ENCODE assay signal across 21 cellular contexts in genomic region chr4:129972257-129972656, GRCh38.
DNase-seq lines count a peak whose midpoint lies in the region; ATAC-seq, FAIRE-seq and TF ChIP-seq lines count a peak whose summit lies in the region.
"Had no signal": no experiment of that assay in that cellular context is flagged by ENCODE, and none has a peak within 500 bp of the region (broad histone marks: within the 10 kb centered on the region; RNA-seq: fewer than 3 reads in every experiment).

No MANE protein-coding gene starts in this region.

- H3K79me2 ChIP-seq in HepG2 (ENCODE audit: insufficient read depth, low read length): no peaks in the 10 kb centered on the region

- TF ChIP-seq POLR2A in HepG2 (IDR thresholded peaks at IDR 0.05; ENCODE audit: insufficient read depth in 1 of 2, low read depth in 2 of 2, low read length in 2 of 2) (no peak), thyroid gland (IDR thresholded peaks at IDR 0.05) (no peak)

- no peak for TF ChIP-seq CTCF in WTC11 (IDR thresholded peaks at IDR 0.05)
- TF ChIP-seq CTCF in HepG2 (CRISPR knock-in tag; IDR thresholded peaks at IDR 0.05): peak; percentile 25; the same call in 1 of the 2 replicates
- TF ChIP-seq CTCF in thyroid gland (IDR thresholded peaks at IDR 0.05): no peak

- DNase-seq in WTC11 (ENCODE audit: low spot score) (no peak), HepG2 (ENCODE audit: low spot score) (no peak), pons (ENCODE audit: low spot score) (no peak), thyroid gland (no peak)
- DNase-seq: activated CD8-positive, alpha-beta T cell treated with anti-CD3 and anti-CD28 coated beads, Interleukin-2, amount 10 ng/mL, durations not matched to agents 7 days and 5 days; activated T-cell treated with anti-CD3 and anti-CD28 coated beads, Interleukin-2, amount 50 U/mL, for 4 hours; GDM1; midbrain; NCI-H1048; SIG-M5; T-helper 17 cell had no signal

- no peak overlapping the region for H3K4me2 ChIP-seq in HepG2 (ENCODE audit: low read depth, low read length)

- no peaks in the 10 kb centered on the region for H4K20me1 ChIP-seq in HepG2 (ENCODE audit: insufficient read depth, low read length)

- H3K4me3 ChIP-seq in HepG2 (replicated peaks in 1 of 3; ENCODE audit: insufficient read depth in 1 of 3, low read depth in 2 of 3, low read length in 3 of 3) (no peak overlapping the region), thyroid gland (replicated peaks in 1 of 3) (no peak overlapping the region)

- no peak overlapping the region for H3K27ac Mint-ChIP-seq in WTC11
- H3K27ac Mint-ChIP-seq: activated CD8-positive, alpha-beta T cell treated with anti-CD3 and anti-CD28 coated beads, Interleukin-2, amount 10 ng/mL, durations not matched to agents 7 days and 5 days; activated naive CD4-positive, alpha-beta T cell treated with anti-CD3 and anti-CD28 coated beads, Interleukin-2, amount 50 U/mL, for 24 hours; B cell; IgD-negative memory B cell; stimulated activated memory B cell treated with anti-CD40 and anti-IgM and Interleukin-4, amounts not matched to agents 10 μg/mL and 1 μg/mL and 100 μg/mL, for 72 hours; T-helper 17 cell had no signal

- peaks cover 16% of the 10 kb centered on the region for H3K36me3 Mint-ChIP-seq in WTC11
- H3K36me3 Mint-ChIP-seq: activated naive CD4-positive, alpha-beta T cell treated with anti-CD3 and anti-CD28 coated beads, Interleukin-2, amount 50 U/mL, for 24 hours; IgD-negative memory B cell; stimulated activated memory B cell treated with anti-CD40 and anti-IgM and Interleukin-4, amounts not matched to agents 10 μg/mL and 1 μg/mL and 100 μg/mL, for 72 hours had no signal

- in situ Hi-C loops in HepG2 (cut with HindIII; ENCODE audit: extremely low pct_ligation_motif_present, low pct_unique_long_range_greater_than_20kb): no loop called here

- no peak for TF ChIP-seq RAD21 in HepG2 (CRISPR knock-in tag; IDR thresholded peaks at IDR 0.05)

- no TSS peak for BruUV-seq in HepG2 (replicated peaks; lab: Mats Ljungman, UMichigan)

- H3K27ac ChIP-seq in HepG2 (ENCODE audit: extremely low read length, insufficient read depth, low read length) (no peak overlapping the region), thyroid gland (no peak overlapping the region)

- WGBS in HepG2 (ENCODE audit: low lambda C conversion rate): 23% methylated on average over 1 of the region's 1 CpG
- WGBS in thyroid gland, 2 donors: 81 to 93% methylated on average over 1 of the region's 1 CpG

- H3K4me1 ChIP-seq in HepG2 (ENCODE audit: insufficient read depth, low read length) (no peaks in the 10 kb centered on the region), thyroid gland (no peaks in the 10 kb centered on the region)
- H3K4me1 ChIP-seq: Caco-2 had no signal

- H3K27me3 Mint-ChIP-seq in WTC11 (ENCODE audit: low read depth): no peaks in the 10 kb centered on the region
- H3K27me3 Mint-ChIP-seq: activated naive CD4-positive, alpha-beta T cell treated with anti-CD3 and anti-CD28 coated beads, Interleukin-2, amount 50 U/mL, for 24 hours; B cell; IgD-negative memory B cell; stimulated activated memory B cell treated with anti-CD40 and anti-IgM and Interleukin-4, amounts not matched to agents 10 μg/mL and 1 μg/mL and 100 μg/mL, for 72 hours; T-helper 17 cell had no signal

- H3K9me3 ChIP-seq in HepG2 (ENCODE audit: low read length) (no peaks in the 10 kb centered on the region), thyroid gland (no peaks in the 10 kb centered on the region)
- H3K9me3 ChIP-seq: Caco-2 had no signal

- ATAC-seq in GM18861 (IDR thresholded peaks at IDR 0.05; ENCODE audit: unreplicated experiment) (peak; percentile 56), HG03342 (IDR thresholded peaks at IDR 0.05; ENCODE audit: unreplicated experiment) (peak; percentile 44), WTC11 (peak; percentile 91), HepG2 (no peak), GM18909 (IDR thresholded peaks at IDR 0.05; ENCODE audit: poor library complexity, unreplicated experiment) (no peak)
- ATAC-seq: activated CD8-positive, alpha-beta T cell treated with anti-CD3 and anti-CD28 coated beads, Interleukin-2, amount 10 ng/mL, durations not matched to agents 7 days and 5 days; activated T-cell treated with anti-CD3 and anti-CD28 coated beads, Interleukin-2, amount 50 U/mL, for 4 hours; stimulated activated memory B cell treated with anti-CD40 and anti-IgM and Interleukin-4, amounts not matched to agents 10 μg/mL and 1 μg/mL and 100 μg/mL, for 72 hours; T-helper 17 cell had no signal

- H3K36me3 ChIP-seq in HepG2 (replicated peaks in 1 of 2; ENCODE audit: control insufficient read depth in 1 of 2, insufficient read depth in 2 of 2, low read length in 2 of 2) (no peaks in the 10 kb centered on the region), thyroid gland (no peaks in the 10 kb centered on the region)

- no peak for FAIRE-seq in HepG2 (lab: Jason Lieb, UNC)
- FAIRE-seq: astrocyte, H54 had no signal

- POLR2A ChIA-PET in WTC11 (lab: Charles Lee) (no interaction called here), HepG2 (lab: Yijun Ruan, JAX) (no interaction called here)

- no peak overlapping the region for H2AFZ ChIP-seq in HepG2 (ENCODE audit: low read length)

- H3K9ac ChIP-seq in HepG2 (ENCODE audit: insufficient read depth, low read depth, low read length): no peak overlapping the region

- CTCF ChIA-PET in WTC11 (lab: Charles Lee): no interaction called here
- CTCF ChIA-PET in HepG2 (lab: Yijun Ruan, JAX; ENCODE audit: low intra/inter-chr PET ratio, low total read pairs): no interaction called here

- intact Hi-C loops in HepG2 (cut with micrococcal nuclease; ENCODE audit: unreplicated experiment): no loop called here
- intact Hi-C loops in thyroid gland (cut with DNase I): no loop called here

- H3K9me3 Mint-ChIP-seq in WTC11: peaks cover 14% of the 10 kb centered on the region
- H3K9me3 Mint-ChIP-seq: stimulated activated memory B cell treated with anti-CD40 and anti-IgM and Interleukin-4, amounts not matched to agents 10 μg/mL and 1 μg/mL and 100 μg/mL, for 72 hours had no signal

- TF ChIP-seq EP300 in HepG2 (IDR thresholded peaks at IDR 0.05; ENCODE audit: low read depth in 2 of 2, low read length in 2 of 2) (no peak), HepG2 (CRISPR knock-in tag; IDR thresholded peaks at IDR 0.05; ENCODE audit: borderline replicate concordance) (no peak)

- H3K4me3 Mint-ChIP-seq in WTC11: no peak overlapping the region
- H3K4me3 Mint-ChIP-seq: activated CD8-positive, alpha-beta T cell treated with anti-CD3 and anti-CD28 coated beads, Interleukin-2, amount 10 ng/mL, durations not matched to agents 7 days and 5 days; activated naive CD4-positive, alpha-beta T cell treated with anti-CD3 and anti-CD28 coated beads, Interleukin-2, amount 50 U/mL, for 24 hours; activated T-cell treated with anti-CD3 and anti-CD28 coated beads, Interleukin-2, amount 50 U/mL, for 4 hours; B cell; IgD-negative memory B cell; stimulated activated memory B cell treated with anti-CD40 and anti-IgM and Interleukin-4, amounts not matched to agents 10 μg/mL and 1 μg/mL and 100 μg/mL, for 72 hours; T-helper 17 cell had no signal

- H3K27me3 ChIP-seq in HepG2 (ENCODE audit: control insufficient read depth in 1 of 2, insufficient read depth in 2 of 2, low read length in 2 of 2) (no peaks in the 10 kb centered on the region), thyroid gland (no peaks in the 10 kb centered on the region)

- peaks cover 4% of the 10 kb centered on the region for H3K4me1 Mint-ChIP-seq in WTC11
- H3K4me1 Mint-ChIP-seq: activated naive CD4-positive, alpha-beta T cell treated with anti-CD3 and anti-CD28 coated beads, Interleukin-2, amount 50 U/mL, for 24 hours; B cell; IgD-negative memory B cell; stimulated activated memory B cell treated with anti-CD40 and anti-IgM and Interleukin-4, amounts not matched to agents 10 μg/mL and 1 μg/mL and 100 μg/mL, for 72 hours; T-helper 17 cell had no signal

TF ChIP-seq in WTC11, 78 proteins besides CTCF, POLR2A, EP300 and RAD21:
- no peak for TF ChIP-seq RORB (CRISPR knock-in tag; IDR thresholded peaks at IDR 0.05)

TF ChIP-seq in HepG2, 621 proteins besides CTCF, POLR2A, EP300 and RAD21 (continues in another document):
- TF ChIP-seq STAG1 (CRISPR knock-in tag; IDR thresholded peaks at IDR 0.05) (peak; percentile 29), ZNF343 (CRISPR knock-in tag; IDR thresholded peaks at IDR 0.05) (no peak), MAFF (IDR thresholded peaks at IDR 0.05; ENCODE audit: low read depth, low read length) (peak; percentile 86), MAFK (conservative IDR thresholded peaks at IDR 0.05 in 1 of 2, IDR thresholded peaks at IDR 0.05 in 1 of 2; ENCODE audit: low read length in 2 of 2) (peak; percentile 89 to 91), ZNF275 (CRISPR knock-in tag; IDR thresholded peaks at IDR 0.05; ENCODE audit: borderline replicate concordance) (no peak), RXRA (CRISPR knock-in tag; IDR thresholded peaks at IDR 0.05) (no peak), ZNF768 (CRISPR knock-in tag; IDR thresholded peaks at IDR 0.05) (no peak), ZNF225 (CRISPR knock-in tag; IDR thresholded peaks at IDR 0.05) (no peak), PAWR (CRISPR knock-in tag; IDR thresholded peaks at IDR 0.05; ENCODE audit: borderline replicate concordance) (no peak), ZNF629 (CRISPR knock-in tag; conservative IDR thresholded peaks at IDR 0.05) (no peak), ZNF747 (CRISPR knock-in tag; IDR thresholded peaks at IDR 0.05; ENCODE audit: borderline replicate concordance) (no peak), ZKSCAN8 (CRISPR knock-in tag; IDR thresholded peaks at IDR 0.05; ENCODE audit: borderline replicate concordance) (no peak), NCOA1 (CRISPR knock-in tag; IDR thresholded peaks at IDR 0.05) (no peak), MATR3 (CRISPR knock-in tag; IDR thresholded peaks at IDR 0.05) (no peak)

Comparison
In these comparisons a context has a peak if more than half of its experiments do, and no peak if none do; other contexts are left out.
1. ATAC-seq: peak in GM18861 (single experiment), HG03342 (single experiment) and WTC11 (single experiment); none in HepG2 (single experiment) and GM18909 (single experiment).